ENCODE assay signal across 8 cellular contexts in genomic region chr13:91398413-91399188, GRCh38. TPM values are rescaled to one million over a fixed set of nuclear protein-coding genes. Genes with fewer than 3 reads are reported as not detected.
DNase-seq lines count a peak whose midpoint lies in the region; ATAC-seq and TF ChIP-seq lines count a peak whose summit lies in the region.

GPC5 (plus strand) TSS chr13:91398621.

- peak within 1 kb of the TSS; percentile 48 for H3K4me2 ChIP-seq in Loucy (ENCODE audit: low read depth, low read length, poor library complexity, severe bottlenecking)

- no peak for TF ChIP-seq CTCF in GM12865 (IDR thresholded peaks at IDR 0.05; ENCODE audit: insufficient read depth, low read depth, low read length, missing control alignments)
- no peak for TF ChIP-seq CTCF in Loucy (conservative IDR thresholded peaks at IDR 0.05; ENCODE audit: low read length)
- no peak for TF ChIP-seq CTCF in gastrocnemius medialis (IDR thresholded peaks at IDR 0.05 in 4 of 5, conservative IDR thresholded peaks at IDR 0.05 in 1 of 5)

- H3K79me2 ChIP-seq in Loucy (ENCODE audit: insufficient read depth, low read length) = no peaks in the 10 kb centered on the region

- in situ Hi-C loops in HAP-1 (cut with MboI; ENCODE audit: low sequenced_read_pairs) (loop anchor here (25.0 kb wide), 1 partner anchor 314 kb away; no protein-coding TSS in a partner anchor), gastrocnemius medialis (cut with MboI; ENCODE audit: low sequenced_read_pairs in 4 of 4) (no loop called here)

- no peak for TF ChIP-seq POLR2A in gastrocnemius medialis (IDR thresholded peaks at IDR 0.05)

- H2AFZ ChIP-seq in Loucy (ENCODE audit: low read length) = peak within 1 kb of the TSS; percentile 49; the same call in 1 of the 2 replicates

- no peaks in the 10 kb centered on the region for H3F3A ChIP-seq in Loucy (ENCODE audit: low read depth)

- intact Hi-C loops in gastrocnemius medialis (cut with DNase I; ENCODE audit: low total_unique reads) = loop anchor here (2.0 kb wide), 1 partner anchor 52 kb away; the partner anchor contains the start of gene MIR17HG

- H3K27ac Mint-ChIP-seq in T-helper 17 cell = no peak within 1 kb of the TSS

- peak within 1 kb of the TSS; percentile 46 for H3K4me3 ChIP-seq in GM12865 (ENCODE audit: low read depth, low read length)
- H3K4me3 ChIP-seq in HAP-1 = peak within 1 kb of the TSS; percentile 38
- H3K4me3 ChIP-seq in Loucy (ENCODE audit: low read length, poor library complexity, severe bottlenecking) = peak within 1 kb of the TSS; percentile 49
- peak within 1 kb of the TSS; percentile 42 to 62 (median 52) for H3K4me3 ChIP-seq in gastrocnemius medialis

- no peaks in the 10 kb centered on the region for H4K20me1 ChIP-seq in Loucy (ENCODE audit: insufficient read depth, low read length, poor library complexity, severe bottlenecking)

- ATAC-seq in T-helper 17 cell (peak; percentile 100), gastrocnemius medialis (peak; percentile 88 to 91)

- no peaks in the 10 kb centered on the region for H3K36me3 ChIP-seq in HAP-1 (replicated peaks)
- no peaks in the 10 kb centered on the region for H3K36me3 ChIP-seq in Loucy (ENCODE audit: insufficient read depth, low read length)
- no peaks in the 10 kb centered on the region for H3K36me3 ChIP-seq in gastrocnemius medialis

- no peaks in the 10 kb centered on the region for H3K4me1 ChIP-seq in HAP-1
- no peaks in the 10 kb centered on the region for H3K4me1 ChIP-seq in Loucy (ENCODE audit: insufficient read depth, low read length, poor library complexity, severe bottlenecking)
- peaks cover 7 to 10% of the 10 kb centered on the region in 2 donors for H3K4me1 ChIP-seq in gastrocnemius medialis

- no peak within 1 kb of the TSS for H3K9ac ChIP-seq in Loucy (ENCODE audit: low read depth, low read length, poor library complexity, severe bottlenecking)

- DNase-seq in GM12865 (ENCODE audit: low read depth) (peak; percentile 82), HAP-1 (ENCODE audit: low spot score in 2 of 2) (peak; percentile 76 to 84), T-helper 17 cell (peak; percentile 73 to 78 (median 78)), anterior cingulate cortex (lab: John Stamatoyannopoulos, UW) (peak in 57 of 58 donors; percentile 6 to 88 (median 72)), hypothalamus (lab: John Stamatoyannopoulos, UW) (peak in 50 of 51 donors; percentile 4 to 90 (median 70)), gastrocnemius medialis (peak; percentile 32 to 49), OCI-M2 (lab: John Stamatoyannopoulos, UW; ENCODE audit: unreplicated experiment) (no peak)

- no peaks in the 10 kb centered on the region for H3K9me2 ChIP-seq in Loucy (replicated peaks; ENCODE audit: low read depth, low read length)

- H3K27me3 ChIP-seq in HAP-1 (ENCODE audit: low read depth) (peaks cover 42% of the 10 kb centered on the region), Loucy (ENCODE audit: insufficient read depth, low read length, poor library complexity, severe bottlenecking) (no peaks in the 10 kb centered on the region), gastrocnemius medialis (peaks cover 32 to 54% (median 38%) of the 10 kb centered on the region in 3 donors)

- H3K27me3 Mint-ChIP-seq in T-helper 17 cell = peaks cover 43% of the 10 kb centered on the region

- peaks cover 11% of the 10 kb centered on the region for H3K4me1 Mint-ChIP-seq in T-helper 17 cell

- peak within 1 kb of the TSS; percentile 84 for H3K4me3 Mint-ChIP-seq in T-helper 17 cell

- no peak within 1 kb of the TSS for H3K27ac ChIP-seq in gastrocnemius medialis

- H3K36me3 Mint-ChIP-seq in T-helper 17 cell (ENCODE audit: low read depth) = no peaks in the 10 kb centered on the region

- H3K9me3 ChIP-seq in HAP-1 (no peaks in the 10 kb centered on the region), Loucy (ENCODE audit: insufficient read depth, low read depth, low read length) (no peaks in the 10 kb centered on the region), T-helper 17 cell (ENCODE audit: control insufficient read depth, low read length, poor library complexity, severe bottlenecking) (no peaks in the 10 kb centered on the region), gastrocnemius medialis (no peaks in the 10 kb centered on the region)

RNA-seq across cellular contexts. Expression of gene GPC5, which starts in this region (rescaled TPM):
- total RNA-seq in T-helper 17 cell (1 to 10 TPM in 1 of 2 donors, not detected in 1; 1.1 TPM), gastrocnemius medialis (not detected)

Comparison
In these comparisons a context has a peak if more than half of its experiments do, and no peak if none do; other contexts are left out.
1. Peak in DNase-seq, ATAC-seq and H3K4me3 ChIP-seq in gastrocnemius medialis; RNA of the gene not detected or under 1 TPM.